In genomic region chr17:2331303-2331702, GRCh38 we compare ENCODE assay signal across 1 cellular context.
TF ChIP-seq lines count a peak whose summit lies in the region.

No MANE protein-coding gene starts in this region.

TF ChIP-seq in HepG2, 621 proteins besides CTCF, POLR2A, EP300 and RAD21:
- TF ChIP-seq POLR2AphosphoS5 (IDR thresholded peaks at IDR 0.05; ENCODE audit: low read depth, low read length) (0 out of 2 replicates have a peak, but pooled peaks have one; percentile 19), ZNF607 (CRISPR knock-in tag; IDR thresholded peaks at IDR 0.05; ENCODE audit: borderline replicate concordance) (no peak), RBFOX2 (IDR thresholded peaks at IDR 0.05; ENCODE audit: low read depth, low read length) (peak; percentile 23; the same call in 1 of the 2 replicates)
